13 cellular contexts compared by ENCODE assay signal in genomic region chr7:74477188-74477587, GRCh38. TPM values are rescaled to one million over a fixed set of nuclear protein-coding genes. Genes with fewer than 3 reads are reported as not detected.
DNase-seq lines count a peak whose midpoint lies in the region; ATAC-seq, FAIRE-seq and TF ChIP-seq lines count a peak whose summit lies in the region.
"Had no signal": no experiment of that assay in that cellular context is flagged by ENCODE, and none has a peak within 500 bp of the region (broad histone marks: within the 10 kb centered on the region; RNA-seq: fewer than 3 reads in every experiment).

No MANE protein-coding gene starts in this region.

- H3K4me2 ChIP-seq in A549 = peak overlapping the region; percentile 81
- H3K4me2 ChIP-seq in fibroblast of lung (ENCODE audit: extremely low read depth, insufficient read depth, low read length) = no peak overlapping the region

- H3K27ac ChIP-seq in A549 = peak overlapping the region; percentile 93 to 97
- H3K27ac ChIP-seq in fibroblast of lung (ENCODE audit: insufficient read depth, low read length) = peak overlapping the region; percentile 95
- no peak overlapping the region for H3K27ac ChIP-seq in CD8-positive, alpha-beta memory T cell (ENCODE audit: low read depth, low read length)

- FAIRE-seq in A549 (lab: Jason Lieb, UNC) = no peak

- no peaks in the 10 kb centered on the region for H3K27me3 Mint-ChIP-seq in progenitor cell of endocrine pancreas
- peaks cover 9% of the 10 kb centered on the region in 2 donors for H3K27me3 Mint-ChIP-seq in CD8-positive, alpha-beta memory T cell

- TF ChIP-seq CTCF in A549 (IDR thresholded peaks at IDR 0.05) = no peak
- no peak for TF ChIP-seq CTCF in fibroblast of lung (conservative IDR thresholded peaks at IDR 0.05 in 1 of 2, IDR thresholded peaks at IDR 0.05 in 1 of 2; ENCODE audit: low read depth in 1 of 2, low read length in 2 of 2)
- TF ChIP-seq CTCF in progenitor cell of endocrine pancreas (IDR thresholded peaks at IDR 0.05; ENCODE audit: unreplicated experiment) = no peak

- H3K27me3 ChIP-seq in fibroblast of lung (ENCODE audit: control insufficient read depth, insufficient read depth, low read length) = no peaks in the 10 kb centered on the region
- H3K27me3 ChIP-seq in MG63 = no peaks in the 10 kb centered on the region
- H3K27me3 ChIP-seq in CD8-positive, alpha-beta memory T cell (ENCODE audit: insufficient read depth, low read length, poor library complexity, severe bottlenecking) = no peaks in the 10 kb centered on the region

- H3K36me3 Mint-ChIP-seq in progenitor cell of endocrine pancreas (ENCODE audit: insufficient read depth) = peaks cover 2% of the 10 kb centered on the region
- H3K36me3 Mint-ChIP-seq in CD8-positive, alpha-beta memory T cell = no peaks in the 10 kb centered on the region
- H3K36me3 Mint-ChIP-seq: activated naive CD8-positive, alpha-beta T cell treated with anti-CD3 and anti-CD28 coated beads for 36 hours had no signal

- ATAC-seq in A549 = no peak

- H3K9me3 ChIP-seq in A549 = no peaks in the 10 kb centered on the region
- H3K9me3 ChIP-seq in fibroblast of lung (ENCODE audit: control insufficient read depth, insufficient read depth, low read depth, low read length) = no peaks in the 10 kb centered on the region
- H3K9me3 ChIP-seq in MG63 = no peaks in the 10 kb centered on the region
- H3K9me3 ChIP-seq in CD8-positive, alpha-beta memory T cell (ENCODE audit: low read length) = no peaks in the 10 kb centered on the region

- no peak overlapping the region for H2AFZ ChIP-seq in fibroblast of lung (ENCODE audit: low read length)

- POLR2A ChIA-PET in A549 (lab: Yijun Ruan, JAX) = interaction anchor here (0.6 kb wide), 1 partner anchor 51 kb away, joined by 3 read pairs; no protein-coding TSS in a partner anchor
- POLR2A ChIA-PET in CD8-positive, alpha-beta memory T cell (lab: Charles Lee) = no interaction called here

- no peaks in the 10 kb centered on the region for H3K9me3 Mint-ChIP-seq in progenitor cell of endocrine pancreas (ENCODE audit: low read depth)
- H3K9me3 Mint-ChIP-seq in CD8-positive, alpha-beta memory T cell = no peaks in the 10 kb centered on the region
- H3K9me3 Mint-ChIP-seq: activated naive CD8-positive, alpha-beta T cell treated with anti-CD3 and anti-CD28 coated beads for 36 hours; stimulated activated naive CD8-positive, alpha-beta T cell treated with anti-CD3 and anti-CD28 coated beads, Interleukin-15, Interleukin-2, amounts not matched to agents 100 ng/mL and 50 ng/mL, for 24 hours had no signal

- H3K9ac ChIP-seq in fibroblast of lung (ENCODE audit: insufficient read depth, low read length) = peak overlapping the region; percentile 62

- TF ChIP-seq RAD21 in A549 (conservative IDR thresholded peaks at IDR 0.05 in 1 of 2, IDR thresholded peaks at IDR 0.05 in 1 of 2) = no peak

- peak overlapping the region; percentile 38 for H3K27ac Mint-ChIP-seq in progenitor cell of endocrine pancreas
- peak overlapping the region in 1 of 8 donors; percentile 74 for H3K27ac Mint-ChIP-seq in CD8-positive, alpha-beta memory T cell
- H3K27ac Mint-ChIP-seq: activated naive CD8-positive, alpha-beta T cell treated with anti-CD3 and anti-CD28 coated beads for 36 hours; stimulated activated naive CD8-positive, alpha-beta T cell treated with anti-CD3 and anti-CD28 coated beads, Interleukin-15, Interleukin-2, amounts not matched to agents 100 ng/mL and 50 ng/mL, for 24 hours had no signal

- H3K36me3 ChIP-seq in fibroblast of lung (ENCODE audit: control insufficient read depth, insufficient read depth, low read length) (no peaks in the 10 kb centered on the region), MG63 (no peaks in the 10 kb centered on the region; the same call in 1 of the 2 replicates)
- no peaks in the 10 kb centered on the region for H3K36me3 ChIP-seq in CD8-positive, alpha-beta memory T cell (ENCODE audit: insufficient read depth, low read length)

- DNase-seq in A549 (ENCODE audit: low read depth in 1 of 2, low spot score in 1 of 2) (no peak), RPMI8226 (peak; percentile 89), fibroblast of lung (ENCODE audit: low read depth in 2 of 2) (no peak), progenitor cell of endocrine pancreas (ENCODE audit: low spot score, unreplicated experiment) (no peak), MG63 (no peak), pons (ENCODE audit: low spot score) (no peak), GM19238 (ENCODE audit: insufficient read length, low spot score) (no peak)
- DNase-seq in CD8-positive, alpha-beta memory T cell = no peak
- DNase-seq: activated naive CD8-positive, alpha-beta T cell treated with anti-CD3 and anti-CD28 coated beads for 36 hours; NCI-H1417 treated with DMSO at 0.1 percent for 48 hours; stimulated activated CD4-positive, alpha-beta T cell treated with anti-CD3 and anti-CD28 coated beads, Interleukin-2, amount 100 ng/mL, for 48 hours had no signal

- no peak for TF ChIP-seq POLR2A in A549 (IDR thresholded peaks at IDR 0.05; ENCODE audit: low read length)

- H4K20me1 ChIP-seq in fibroblast of lung (ENCODE audit: control insufficient read depth, extremely low read depth, insufficient read depth, low read length) = no peaks in the 10 kb centered on the region

- H3K4me1 ChIP-seq in A549 = peaks cover 91% of the 10 kb centered on the region
- peaks cover 22% of the 10 kb centered on the region for H3K4me1 ChIP-seq in fibroblast of lung (ENCODE audit: control insufficient read depth, extremely low read depth, insufficient read depth, low read length)
- no peaks in the 10 kb centered on the region for H3K4me1 ChIP-seq in CD8-positive, alpha-beta memory T cell (ENCODE audit: insufficient read depth, low read length)

- no peak overlapping the region for H3K4me3 Mint-ChIP-seq in progenitor cell of endocrine pancreas (ENCODE audit: low read depth)
- no peak overlapping the region for H3K4me3 Mint-ChIP-seq in CD8-positive, alpha-beta memory T cell
- H3K4me3 Mint-ChIP-seq: activated naive CD8-positive, alpha-beta T cell treated with anti-CD3 and anti-CD28 coated beads for 36 hours; B cell; stimulated activated naive CD8-positive, alpha-beta T cell treated with anti-CD3 and anti-CD28 coated beads, Interleukin-15, Interleukin-2, amounts not matched to agents 100 ng/mL and 50 ng/mL, for 24 hours had no signal

- peaks cover 2% of the 10 kb centered on the region for H3K79me2 ChIP-seq in fibroblast of lung (ENCODE audit: control insufficient read depth, insufficient read depth, low read length)

- 73% methylated on average over 6 of the region's 6 CpGs for WGBS in A549 (ENCODE audit: missing lambda C conversion rate)

- CTCF ChIA-PET in A549 (lab: Yijun Ruan, JAX) = interaction anchor here (1.7 kb wide), 1 partner anchor 14 kb away, joined by 5 read pairs; no protein-coding TSS in a partner anchor
- CTCF ChIA-PET in CD8-positive, alpha-beta memory T cell (lab: Charles Lee) = no interaction called here

- peaks cover 16% of the 10 kb centered on the region for H3K4me1 Mint-ChIP-seq in progenitor cell of endocrine pancreas (ENCODE audit: low read depth)
- no peaks in the 10 kb centered on the region for H3K4me1 Mint-ChIP-seq in CD8-positive, alpha-beta memory T cell

- H3K4me3 ChIP-seq in A549 (peak overlapping the region; percentile 15; the same call in 1 of the 3 replicates), fibroblast of lung (replicated peaks in 1 of 4; ENCODE audit: control extremely low read depth in 1 of 4, insufficient read depth in 1 of 4, low read depth in 3 of 4, low read length in 4 of 4) (no peak overlapping the region), MG63 (no peak overlapping the region)
- no peak overlapping the region for H3K4me3 ChIP-seq in CD8-positive, alpha-beta memory T cell (ENCODE audit: low read length)

- no peak for TF ChIP-seq EP300 in A549 (IDR thresholded peaks at IDR 0.05)

TF ChIP-seq in A549, 52 proteins besides CTCF, POLR2A, EP300 and RAD21 (continues in another document):
- no peak for TF ChIP-seq MAZ (IDR thresholded peaks at IDR 0.05; ENCODE audit: borderline replicate concordance, low read depth, low read length)
- TF ChIP-seq TP53 (CRISPR knock-in tag; IDR thresholded peaks at IDR 0.05) = no peak
- no peak for TF ChIP-seq KDM5A (IDR thresholded peaks at IDR 0.05)
- TF ChIP-seq HEYL (CRISPR knock-in tag; IDR thresholded peaks at IDR 0.05) = no peak
- no peak for TF ChIP-seq CHD2 (IDR thresholded peaks at IDR 0.05; ENCODE audit: low read length, partially characterized antibody)
- TF ChIP-seq EHMT2 (IDR thresholded peaks at IDR 0.05; ENCODE audit: low read depth) = no peak
- TF ChIP-seq MYC (IDR thresholded peaks at IDR 0.05; ENCODE audit: borderline replicate concordance, low read length) = no peak
- TF ChIP-seq HOXB5 (CRISPR knock-in tag; IDR thresholded peaks at IDR 0.05) = no peak
- no peak for TF ChIP-seq PBX3 (IDR thresholded peaks at IDR 0.05)
- TF ChIP-seq CHD4 (IDR thresholded peaks at IDR 0.05; ENCODE audit: borderline replicate concordance) = no peak
- TF ChIP-seq NPAS2 (CRISPR knock-in tag; IDR thresholded peaks at IDR 0.05; ENCODE audit: borderline replicate concordance) = no peak
- TF ChIP-seq SMC3 (IDR thresholded peaks at IDR 0.05) = no peak
- no peak for TF ChIP-seq JUN (IDR thresholded peaks at IDR 0.05)
- TF ChIP-seq FOSL2 (IDR thresholded peaks at IDR 0.05) = no peak
- TF ChIP-seq FOSL2 (CRISPR knock-in tag; IDR thresholded peaks at IDR 0.05) = no peak

RNA-seq across cellular contexts. Expression of gene GTF2IRD1, which starts 23.5 kb away (rescaled TPM):
- polyA plus RNA-seq in A549 (2011; rRNA removed) (20.5 and 23.2 TPM in 2 replicates), A549 (2017; fragmentation: RNase III; extraction: RNeasy Plus Mini Kit Qiagen cat#74134 plus additional on column Dnase treatment) (19.9 to 21.7 TPM (median 21.5 TPM) in 3 replicates), fibroblast of lung (7.8 and 9.7 TPM in 2 replicates)
- polyA plus RNA-seq in A549 (2012; cell fraction: cytosol; rRNA removed) = 19.0 and 21.6 TPM in 2 replicates
- polyA plus RNA-seq in A549 (2012; cell fraction: nucleus; rRNA removed) = 21.1 and 26.9 TPM in 2 replicates
- polyA minus RNA-seq in A549 (2011; rRNA and poly(A)+ RNA removed) = 16.4 and 25.3 TPM in 2 replicates
- total RNA-seq in fibroblast of lung (10.0 and 14.7 TPM in 2 replicates), progenitor cell of endocrine pancreas (52.6 and 60.7 TPM in 2 replicates)
- 12.8 and 15.4 TPM in 2 replicates for polyA plus RNA-seq in fibroblast of lung (2012)
- polyA minus RNA-seq in fibroblast of lung (ENCODE audit: low replicate concordance) = 18.9 and 24.1 TPM in 2 replicates
- total RNA-seq in MG63 (2014; rRNA removed; shearing (Covaris generic); ENCODE audit: low replicate concordance) = 9.9 and 12.5 TPM in 2 replicates
- total RNA-seq in CD8-positive, alpha-beta memory T cell = under 1 TPM; 0.42 to 0.88 TPM
- not detected for polyA plus RNA-seq in CD8-positive, alpha-beta memory T cell
